8 cellular contexts compared by ENCODE assay signal in genomic region chr9:15553528-15553898, GRCh38. TPM values are rescaled to one million over a fixed set of nuclear protein-coding genes. Genes with fewer than 3 reads are reported as not detected.
DNase-seq lines count a peak whose midpoint lies in the region; ATAC-seq and TF ChIP-seq lines count a peak whose summit lies in the region.

No MANE protein-coding gene starts in this region.

- no peaks in the 10 kb centered on the region for H3K79me1 ChIP-seq in mesenchymal stem cell (replicated peaks; ENCODE audit: low read length, poor library complexity, severe bottlenecking)

- in situ Hi-C loops in KBM-7 (cut with MboI; ENCODE audit: low pct_unique_long_range_greater_than_20kb, low sequenced_read_pairs) = no loop called here

- POLR2A ChIA-PET in AG04450 (lab: Yijun Ruan, JAX) = interaction anchor here (1.3 to 1.6 kb wide), 2 partner anchors 11 to 43 kb away, joined by 14 read pairs; partner anchors contain the start of gene PSIP1

- ATAC-seq in GM19023 (IDR thresholded peaks at IDR 0.05; ENCODE audit: unreplicated experiment) = peak; percentile 28
- ATAC-seq in HG03159 (IDR thresholded peaks at IDR 0.05; ENCODE audit: unreplicated experiment) = peak; percentile 26

- intact Hi-C loops in adrenal gland (cut with DNase I) = no loop called here

- H3K36me3 ChIP-seq in adrenal gland (replicated peaks in 1 of 2) = no peaks in the 10 kb centered on the region
- no peaks in the 10 kb centered on the region for H3K36me3 ChIP-seq in mesenchymal stem cell (ENCODE audit: control insufficient read depth in 1 of 2, insufficient read depth in 2 of 2, low read depth in 1 of 2, low read length in 2 of 2)

- H3K4me3 ChIP-seq in AG04450 (ENCODE audit: low read depth, low read length) (peak overlapping the region; percentile 81), adrenal gland (peak overlapping the region; percentile 10 to 79 (median 59)), mesenchymal stem cell (ENCODE audit: insufficient read depth in 1 of 2, low read depth in 1 of 2, low read length in 2 of 2) (peak overlapping the region; percentile 72 to 94)

- H3K4me1 ChIP-seq in adrenal gland (replicated peaks in 1 of 2) = peaks cover 0 to 7% of the 10 kb centered on the region in 2 donors
- no peaks in the 10 kb centered on the region for H3K4me1 ChIP-seq in mesenchymal stem cell (ENCODE audit: control insufficient read depth, insufficient read depth, low read depth, low read length)

- H3K27me3 ChIP-seq in AG04450 (ENCODE audit: control insufficient read depth, insufficient read depth, low read length) (no peaks in the 10 kb centered on the region), adrenal gland (no peaks in the 10 kb centered on the region), mesenchymal stem cell (ENCODE audit: control insufficient read depth in 1 of 2, insufficient read depth in 1 of 2, low read length in 2 of 2) (no peaks in the 10 kb centered on the region)

- H2BK12ac ChIP-seq in mesenchymal stem cell (ENCODE audit: low read length in 2 of 2) = no peak overlapping the region

- H2BK120ac ChIP-seq in mesenchymal stem cell (ENCODE audit: low read depth, low read length) = no peak overlapping the region

- 0 to 1% (median 1%) methylated on average over 8 to 13 of the region's 13 CpGs for WGBS in adrenal gland, 4 donors
- WGBS in mesenchymal stem cell = 0% methylated on average over 10 of the region's 13 CpGs

- H2AFZ ChIP-seq in mesenchymal stem cell (ENCODE audit: low read depth, low read length) = peak overlapping the region; percentile 97

- peak overlapping the region in 1 of 2 experiments; percentile 40 for H3K23ac ChIP-seq in mesenchymal stem cell (ENCODE audit: low read length in 2 of 2)

- no peak overlapping the region for H2AK5ac ChIP-seq in mesenchymal stem cell (ENCODE audit: low read length, severe bottlenecking)

- H2BK5ac ChIP-seq in mesenchymal stem cell (ENCODE audit: low read depth, low read length, poor library complexity, severe bottlenecking) = no peak overlapping the region

- no peak overlapping the region for H3K4ac ChIP-seq in mesenchymal stem cell (ENCODE audit: low read depth in 1 of 2, low read length in 2 of 2)

- CTCF ChIA-PET in AG04450 (lab: Charles Lee) = interaction anchor here (0.6 to 1.1 kb wide), 3 partner anchors 16 to 115 kb away, joined by 3 read pairs; no protein-coding TSS in a partner anchor

- TF ChIP-seq CTCF in AG04450 (IDR thresholded peaks at IDR 0.05; ENCODE audit: low read depth, low read length) = no peak
- TF ChIP-seq CTCF in adrenal gland (IDR thresholded peaks at IDR 0.05) = no peak

- no peak overlapping the region for H3K14ac ChIP-seq in mesenchymal stem cell (ENCODE audit: low read length in 2 of 2)

- peak overlapping the region; percentile 99 for H3K4me2 ChIP-seq in mesenchymal stem cell (ENCODE audit: low read length, poor library complexity, severe bottlenecking)

- TF ChIP-seq POLR2A in adrenal gland (IDR thresholded peaks at IDR 0.05) = no peak

- peak overlapping the region in 1 of 2 experiments; percentile 24 for H3K18ac ChIP-seq in mesenchymal stem cell (ENCODE audit: low read depth in 1 of 2, low read length in 2 of 2)

- no peak for DNase-seq in AG04450 (ENCODE audit: low read depth, low spot score)
- no peak for DNase-seq in adrenal gland
- no peak for DNase-seq in mesenchymal stem cell
- DNase-seq in AG20443 (ENCODE audit: low spot score) = no peak
- no peak for DNase-seq in SHP77 treated with DMSO at 0.1 percent for 48 hours (lab: John Stamatoyannopoulos, UW)
- no peak for DNase-seq in KBM-7

- H3K9ac ChIP-seq in mesenchymal stem cell (ENCODE audit: low read length) = peak overlapping the region; percentile 93

- H3K27ac ChIP-seq in AG04450 (ENCODE audit: low read depth, low read length) = peak overlapping the region; percentile 81
- H3K27ac ChIP-seq in adrenal gland = peak overlapping the region in 3 of 5 donors; percentile 74 to 91 (median 84)
- H3K27ac ChIP-seq in mesenchymal stem cell (ENCODE audit: low read length, poor library complexity, severe bottlenecking) = no peak overlapping the region

- H3K9me3 ChIP-seq in AG04450 (ENCODE audit: control insufficient read depth, insufficient read depth, low read length) (no peaks in the 10 kb centered on the region), adrenal gland (replicated peaks in 1 of 3) (no peaks in the 10 kb centered on the region), mesenchymal stem cell (ENCODE audit: control insufficient read depth, low read length) (no peaks in the 10 kb centered on the region)

- peak overlapping the region; percentile 58 for H4K8ac ChIP-seq in mesenchymal stem cell (ENCODE audit: low read length)

- no peak overlapping the region for H2BK15ac ChIP-seq in mesenchymal stem cell (ENCODE audit: low read depth, poor library complexity, severe bottlenecking)

- no peak overlapping the region for H4K91ac ChIP-seq in mesenchymal stem cell (ENCODE audit: low read length)

RNA-seq across cellular contexts. Expression of gene CCDC171, which starts 0.7 kb away (rescaled TPM):
- 0.72 and 0.81 TPM in 2 replicates for polyA plus RNA-seq in AG04450 (2011; rRNA removed)
- 2.3 and 3.1 TPM in 2 replicates for polyA minus RNA-seq in AG04450 (2011; rRNA and poly(A)+ RNA removed)
- total RNA-seq in adrenal gland = 1 to 10 TPM; 1.2 to 4.2 (median 2.1) TPM
- polyA plus RNA-seq in adrenal gland = 1 to 10 TPM; 1.4 to 4.1 (median 3.2) TPM
- polyA plus RNA-seq in mesenchymal stem cell (2013, experiment 1 of 2) = 0.51 TPM
- polyA plus RNA-seq in mesenchymal stem cell (2013, experiment 2 of 2) = 0.49 TPM

RNA-seq across cellular contexts. Expression of gene PSIP1, which starts 42.7 kb away (rescaled TPM):
- polyA plus RNA-seq in AG04450 (2011; rRNA removed) (32.7 and 57.3 TPM in 2 replicates), adrenal gland (10 to 100 TPM; 25.0 to 52.1 (median 48.6) TPM)
- 17.2 and 25.0 TPM in 2 replicates for polyA minus RNA-seq in AG04450 (2011; rRNA and poly(A)+ RNA removed)
- total RNA-seq in adrenal gland = 100 to 1,000 TPM in 1 of 8 donors, 10 to 100 TPM in 7; 27.4 to 132 (median 36.5) TPM
- polyA plus RNA-seq in mesenchymal stem cell (2013, experiment 1 of 2) = 52.7 TPM
- 54.9 TPM for polyA plus RNA-seq in mesenchymal stem cell (2013, experiment 2 of 2)
